10 cellular contexts compared by ENCODE assay signal in the genomic region with DNA sequence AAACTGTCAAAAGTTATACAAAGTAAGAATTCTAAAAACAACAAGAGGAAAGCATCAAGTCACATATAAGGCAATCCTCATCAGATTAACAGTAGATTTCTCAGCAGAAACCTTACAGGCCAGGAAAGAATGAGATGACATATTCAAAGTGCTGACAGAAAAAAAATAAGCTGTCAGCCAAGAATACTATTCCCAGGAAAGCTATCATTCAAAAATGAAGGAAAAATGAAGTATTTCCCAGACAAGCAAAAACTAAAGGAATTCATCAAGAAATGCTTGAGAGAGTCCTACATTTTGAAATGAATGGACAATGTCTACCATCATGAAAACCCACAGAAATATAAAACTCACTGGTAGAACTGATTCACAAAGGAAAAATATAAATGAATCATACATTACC.
"Had no signal": no experiment of that assay in that cellular context is flagged by ENCODE, and none has a peak within 500 bp of the region (broad histone marks: within the 10 kb centered on the region; RNA-seq: fewer than 3 reads in every experiment).

No MANE protein-coding gene starts in this region.

- H3K36me3 ChIP-seq: HAP-1 had no signal

- H2AFZ ChIP-seq: GM23248, GM23338 had no signal

- DNase-seq: GM23248, H7, H9, HCEC 1CT, HFFc6 had no signal

- FAIRE-seq: H1, H54 had no signal

- H3K9me3 ChIP-seq: HAP-1 had no signal

- H3K27ac ChIP-seq: GM23248 had no signal

- H3K4me2 ChIP-seq: GM23338 had no signal

- H3K9ac ChIP-seq: GM23248 had no signal

- H3K4me1 ChIP-seq: HAP-1 had no signal

- H3K4me3 ChIP-seq: GM23248, GM23338, HAP-1 had no signal

- ATAC-seq: GM23338, HCT116 had no signal
